Comparison of ENCODE assay signal across 23 cellular contexts in genomic region chr16:29844575-29845331, GRCh38. TPM values are rescaled to one million over a fixed set of nuclear protein-coding genes. Genes with fewer than 3 reads are reported as not detected.
DNase-seq lines count a peak whose midpoint lies in the region; ATAC-seq and TF ChIP-seq lines count a peak whose summit lies in the region.
"Had no signal": no experiment of that assay in that cellular context is flagged by ENCODE, and none has a peak within 500 bp of the region (broad histone marks: within the 10 kb centered on the region; RNA-seq: fewer than 3 reads in every experiment).

No MANE protein-coding gene starts in this region.

- H3K36me3 ChIP-seq in hepatocyte (replicated peaks; ENCODE audit: insufficient read depth, low read depth) = no peaks in the 10 kb centered on the region

- no peaks in the 10 kb centered on the region for H3K79me2 ChIP-seq in hepatocyte

- H3K9me3 ChIP-seq in hepatocyte (ENCODE audit: low read depth) = no peaks in the 10 kb centered on the region
- H3K9me3 ChIP-seq: BLaER1 had no signal

- H3K9me2 ChIP-seq in hepatocyte (replicated peaks; ENCODE audit: insufficient read depth) = no peaks in the 10 kb centered on the region

- no peak overlapping the region for H3K4me2 ChIP-seq in hepatocyte
- H3K4me2 ChIP-seq: BLaER1 had no signal

- H3K4me1 Mint-ChIP-seq in stimulated activated effector memory CD8-positive, alpha-beta T cell treated with anti-CD3 and anti-CD28 coated beads, Interleukin-12 subunit alpha, Interleukin-12 subunit beta, amount 100 ng/mL, for 72 hours = peaks cover 10% of the 10 kb centered on the region

- no peak overlapping the region for H2AFZ ChIP-seq in hepatocyte

- H3K27ac Mint-ChIP-seq in stimulated activated effector memory CD8-positive, alpha-beta T cell treated with anti-CD3 and anti-CD28 coated beads, Interleukin-12 subunit alpha, Interleukin-12 subunit beta, amount 100 ng/mL, for 72 hours = peak overlapping the region; percentile 63
- H3K27ac Mint-ChIP-seq: activated CD8-positive, alpha-beta T cell treated with anti-CD3 and anti-CD28 coated beads for 36 hours; activated T-cell treated with anti-CD3 and anti-CD28 coated beads, Interleukin-2, amount 50 U/mL, for 72 hours had no signal

- DNase-seq in NCI-H2107 treated with DMSO at 0.1 percent for 48 hours (lab: John Stamatoyannopoulos, UW; ENCODE audit: unreplicated experiment) (peak; percentile 8), NCI-H2107 (lab: John Stamatoyannopoulos, UW) (no peak), cerebellar cortex (ENCODE audit: low spot score) (peak; percentile 57), hepatocyte (ENCODE audit: low spot score) (peak; percentile 3)
- no peak for DNase-seq in stimulated activated effector memory CD8-positive, alpha-beta T cell treated with anti-CD3 and anti-CD28 coated beads, Interleukin-12 subunit alpha, Interleukin-12 subunit beta, amount 100 ng/mL, for 72 hours (ENCODE audit: low spot score in 2 of 2)
- DNase-seq: activated CD8-positive, alpha-beta T cell treated with anti-CD3 and anti-CD28 coated beads for 36 hours; activated T-cell treated with anti-CD3 and anti-CD28 coated beads, Interleukin-2, amount 50 U/mL, for 72 hours; amygdala; Calu3; effector memory CD8-positive, alpha-beta T cell; foreskin keratinocyte; KG1; NCI-H1048; NCI-H2081; NCI-H524 had no signal

- H3K9me3 Mint-ChIP-seq in stimulated activated effector memory CD8-positive, alpha-beta T cell treated with anti-CD3 and anti-CD28 coated beads, Interleukin-12 subunit alpha, Interleukin-12 subunit beta, amount 100 ng/mL, for 72 hours = no peaks in the 10 kb centered on the region
- H3K9me3 Mint-ChIP-seq: activated CD8-positive, alpha-beta T cell treated with anti-CD3 and anti-CD28 coated beads for 36 hours; activated T-cell treated with anti-CD3 and anti-CD28 coated beads, Interleukin-2, amount 50 U/mL, for 72 hours; central memory CD8-positive, alpha-beta T cell; effector memory CD8-positive, alpha-beta T cell; WTC11 had no signal

- no peaks in the 10 kb centered on the region for H3K4me1 ChIP-seq in hepatocyte (ENCODE audit: insufficient read depth)
- H3K4me1 ChIP-seq: foreskin keratinocyte had no signal

- H3K4me3 Mint-ChIP-seq in stimulated activated effector memory CD8-positive, alpha-beta T cell treated with anti-CD3 and anti-CD28 coated beads, Interleukin-12 subunit alpha, Interleukin-12 subunit beta, amount 100 ng/mL, for 72 hours = no peak overlapping the region
- H3K4me3 Mint-ChIP-seq: activated CD8-positive, alpha-beta T cell treated with anti-CD3 and anti-CD28 coated beads for 36 hours; activated T-cell treated with anti-CD3 and anti-CD28 coated beads, Interleukin-2, amount 50 U/mL, for 72 hours; central memory CD8-positive, alpha-beta T cell; WTC11 had no signal

- ATAC-seq in stimulated activated effector memory CD8-positive, alpha-beta T cell treated with anti-CD3 and anti-CD28 coated beads, Interleukin-12 subunit alpha, Interleukin-12 subunit beta, amount 100 ng/mL, for 72 hours = no peak
- no peak for ATAC-seq in HG03439 (IDR thresholded peaks at IDR 0.05; ENCODE audit: unreplicated experiment)
- ATAC-seq in GM19395 (IDR thresholded peaks at IDR 0.05; ENCODE audit: unreplicated experiment) = no peak
- ATAC-seq in GM18861 (IDR thresholded peaks at IDR 0.05; ENCODE audit: unreplicated experiment) = no peak
- ATAC-seq: activated CD8-positive, alpha-beta T cell treated with anti-CD3 and anti-CD28 coated beads for 36 hours; activated T-cell treated with anti-CD3 and anti-CD28 coated beads, Interleukin-2, amount 50 U/mL, for 72 hours; effector memory CD8-positive, alpha-beta T cell; foreskin keratinocyte; HCT116; WTC11 had no signal

- no peak overlapping the region for H3K4me3 ChIP-seq in hepatocyte
- H3K4me3 ChIP-seq: BLaER1, skin epidermis had no signal

- WGBS in hepatocyte (ENCODE audit: low lambda C conversion rate, missing lambda C conversion rate) = 90% methylated on average over 28 of the region's 28 CpGs

- no peaks in the 10 kb centered on the region for H3K27me3 ChIP-seq in hepatocyte
- H3K27me3 ChIP-seq: BLaER1, foreskin keratinocyte had no signal

- peaks cover 94% of the 10 kb centered on the region for H3K36me3 Mint-ChIP-seq in stimulated activated effector memory CD8-positive, alpha-beta T cell treated with anti-CD3 and anti-CD28 coated beads, Interleukin-12 subunit alpha, Interleukin-12 subunit beta, amount 100 ng/mL, for 72 hours
- H3K36me3 Mint-ChIP-seq: WTC11 had no signal

- TF ChIP-seq CTCF in hepatocyte (IDR thresholded peaks at IDR 0.05; ENCODE audit: poor library complexity) = no peak

- H3K27ac ChIP-seq in hepatocyte = no peak overlapping the region
- H3K27ac ChIP-seq: BLaER1, foreskin keratinocyte, skin epidermis had no signal

- H4K20me1 ChIP-seq in hepatocyte (ENCODE audit: insufficient read depth, poor library complexity, severe bottlenecking) = no peaks in the 10 kb centered on the region
- H4K20me1 ChIP-seq: BLaER1 had no signal

RNA-seq across cellular contexts. Expression of gene CDIPT, which starts 18.3 kb away (rescaled TPM):
- total RNA-seq in hepatocyte = 94.1 and 97.1 TPM in 2 replicates
- polyA plus RNA-seq in hepatocyte = 143 and 147 TPM in 2 replicates

RNA-seq across cellular contexts. Expression of gene MVP, which starts 24.5 kb away (rescaled TPM):
- 80.0 and 121 TPM in 2 replicates for total RNA-seq in hepatocyte
- 140 and 146 TPM in 2 replicates for polyA plus RNA-seq in hepatocyte

RNA-seq across cellular contexts. Expression of gene PAGR1, which starts 28.8 kb away (rescaled TPM):
- total RNA-seq in hepatocyte = 31.6 and 39.3 TPM in 2 replicates
- 48.5 and 53.4 TPM in 2 replicates for polyA plus RNA-seq in hepatocyte

RNA-seq across cellular contexts. Expression of gene PRRT2, which starts 32.8 kb away (rescaled TPM):
- 7.0 and 8.0 TPM in 2 replicates for total RNA-seq in hepatocyte
- 11.1 and 23.9 TPM in 2 replicates for polyA plus RNA-seq in hepatocyte

RNA-seq across cellular contexts. Expression of gene MAZ, which starts 38.4 kb away (rescaled TPM):
- 123 and 132 TPM in 2 replicates for total RNA-seq in hepatocyte
- polyA plus RNA-seq in hepatocyte = 190 and 192 TPM in 2 replicates

Comparison
In these comparisons a context has a peak if more than half of its experiments do, and no peak if none do; other contexts are left out.
1. DNase-seq: peak in NCI-H2107 treated with DMSO at 0.1 percent for 48 hours (single experiment), cerebellar cortex (single experiment) and hepatocyte (single experiment); none in NCI-H2107 (single experiment) and stimulated activated effector memory CD8-positive, alpha-beta T cell treated with anti-CD3 and anti-CD28 coated beads, Interleukin-12 subunit alpha, Interleukin-12 subunit beta, amount 100 ng/mL, for 72 hours (0 of 2).